Comparison of ENCODE assay signal across 11 cellular contexts in genomic region chr5:127590154-127590722, GRCh38. TPM values are rescaled to one million over a fixed set of nuclear protein-coding genes. Genes with fewer than 3 reads are reported as not detected.
DNase-seq lines count a peak whose midpoint lies in the region; ATAC-seq and TF ChIP-seq lines count a peak whose summit lies in the region.
"Had no signal": no experiment of that assay in that cellular context is flagged by ENCODE, and none has a peak within 500 bp of the region (broad histone marks: within the 10 kb centered on the region; RNA-seq: fewer than 3 reads in every experiment).

No MANE protein-coding gene starts in this region.

- TF ChIP-seq CTCF in lower lobe of right lung (IDR thresholded peaks at IDR 0.05): no peak
- no peak for TF ChIP-seq CTCF in vagina (IDR thresholded peaks at IDR 0.05)

- TF ChIP-seq POLR2A in vagina (IDR thresholded peaks at IDR 0.05): no peak

- H3K4me1 ChIP-seq in lower lobe of right lung (peaks cover 4% of the 10 kb centered on the region), vagina (no peaks in the 10 kb centered on the region)

- ATAC-seq in GM18858 (IDR thresholded peaks at IDR 0.05; ENCODE audit: unreplicated experiment) (peak; percentile 52), GM21423 (IDR thresholded peaks at IDR 0.05; ENCODE audit: unreplicated experiment) (peak; percentile 29), HG03095 (IDR thresholded peaks at IDR 0.05; ENCODE audit: unreplicated experiment) (peak; percentile 35), lower lobe of right lung (peak; percentile 25 to 68)
- ATAC-seq: activated T-helper 17 cell treated with anti-CD3 and anti-CD28 coated beads, Interleukin-2, amount 50 U/mL, for 72 hours; sciatic nerve had no signal

- H3K9me3 ChIP-seq in lower lobe of right lung: no peaks in the 10 kb centered on the region
- no peaks in the 10 kb centered on the region for H3K9me3 ChIP-seq in vagina

- DNase-seq in lower lobe of right lung (no peak), vagina (ENCODE audit: extremely low spot score in 2 of 2) (no peak), T-helper 9 cell (no peak), dedifferentiated amniotic fluid mesenchymal stem cell (ENCODE audit: extremely low spot score) (no peak)
- DNase-seq: NCI-H2081 treated with DMSO at 0.1 percent for 48 hours had no signal

- no peaks in the 10 kb centered on the region for H3K27me3 ChIP-seq in lower lobe of right lung (ENCODE audit: low read depth)
- no peaks in the 10 kb centered on the region for H3K27me3 ChIP-seq in vagina

- intact Hi-C loops in lower lobe of right lung (cut with DNase I): no loop called here
- intact Hi-C loops in vagina (cut with DNase I): no loop called here

- no peak overlapping the region for H3K4me3 ChIP-seq in lower lobe of right lung
- no peak overlapping the region for H3K4me3 ChIP-seq in vagina

- H3K36me3 ChIP-seq in lower lobe of right lung (no peaks in the 10 kb centered on the region), vagina (no peaks in the 10 kb centered on the region)

- H3K27ac ChIP-seq in lower lobe of right lung: no peak overlapping the region
- H3K27ac ChIP-seq in vagina: no peak overlapping the region
- H3K27ac ChIP-seq: VCaP had no signal

RNA-seq across cellular contexts. Expression of gene CTXN3, which starts 58.6 kb away (rescaled TPM):
- not detected for total RNA-seq in lower lobe of right lung
- not detected for total RNA-seq in vagina
- total RNA-seq: activated T-helper 17 cell treated with anti-CD3 and anti-CD28 coated beads, Interleukin-2, amount 50 U/mL, for 72 hours; sciatic nerve had no signal
